In the genomic region with DNA sequence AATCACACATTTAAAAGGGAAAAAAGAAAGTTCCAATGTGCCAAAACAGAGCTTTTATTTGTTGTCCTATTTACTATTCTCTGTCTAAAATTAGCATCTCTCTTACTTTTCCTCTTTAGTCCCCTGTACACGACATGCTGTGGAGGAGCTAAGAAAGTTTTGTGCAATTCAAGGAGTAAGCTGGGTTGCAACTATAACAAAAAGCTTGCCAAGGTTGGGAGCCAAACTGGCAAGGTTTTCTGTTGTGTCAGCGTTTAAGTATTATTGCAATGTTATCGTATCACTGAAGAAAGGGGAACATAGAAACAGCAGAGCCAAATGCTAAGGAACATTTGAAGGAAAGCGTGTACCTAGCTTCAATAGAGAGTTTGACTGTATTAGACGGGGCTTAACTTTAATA, we compare ENCODE assay signal across 15 cellular contexts.
DNase-seq lines count a peak whose midpoint lies in the region; ATAC-seq and TF ChIP-seq lines count a peak whose summit lies in the region.
"Had no signal": no experiment of that assay in that cellular context is flagged by ENCODE, and none has a peak within 500 bp of the region (broad histone marks: within the 10 kb centered on the region; RNA-seq: fewer than 3 reads in every experiment).

No MANE protein-coding gene starts in this region.

- no peaks in the 10 kb centered on the region for H3K27me3 ChIP-seq in body of pancreas
- H3K27me3 ChIP-seq in right cardiac atrium (ENCODE audit: control insufficient read depth, insufficient read depth): no peaks in the 10 kb centered on the region

- 20 to 26% methylated on average over 5 of the region's 5 CpGs for WGBS in body of pancreas, 2 donors
- 6% methylated on average over 5 of the region's 5 CpGs for WGBS in right cardiac atrium

- TF ChIP-seq POLR2A in body of pancreas (IDR thresholded peaks at IDR 0.05): no peak

- peaks cover 7% of the 10 kb centered on the region for H3K4me1 Mint-ChIP-seq in CD14-positive monocyte

- DNase-seq in GM04504 (ENCODE audit: low read depth) (peak; percentile 16), body of pancreas (peak; percentile 23 to 78 (median 62)), right cardiac atrium (peak; percentile 40 to 76 (median 47)), skeletal muscle cell (ENCODE audit: low read depth) (peak; percentile 65), KG1 (lab: John Stamatoyannopoulos, UW) (no peak), CD14-positive monocyte (ENCODE audit: low spot score) (no peak)
- DNase-seq: activated CD4-positive, alpha-beta T cell treated with anti-CD3 and anti-CD28 coated beads, Interleukin-2, amount 50 U/mL, for 48 hours; activated gamma-delta T cell; CD4-positive, alpha-beta T cell; foreskin melanocyte; NCI-H510A treated with DMSO at 0.1 percent for 48 hours had no signal

- H3K36me3 ChIP-seq in body of pancreas (replicated peaks in 1 of 2; ENCODE audit: insufficient read depth in 1 of 2, low read depth in 2 of 2): no peaks in the 10 kb centered on the region

- no peaks in the 10 kb centered on the region for H3K36me3 Mint-ChIP-seq in CD14-positive monocyte
- H3K36me3 Mint-ChIP-seq: stimulated activated memory B cell treated with anti-CD40 and anti-IgM and Interleukin-4, amounts not matched to agents 10 μg/mL and 1 μg/mL and 100 μg/mL, for 72 hours had no signal

- intact Hi-C loops in body of pancreas (cut with DNase I) (no loop called here), right cardiac atrium (cut with DNase I) (no loop called here), CD14-positive monocyte (cut with micrococcal nuclease) (no loop called here)

- H3K4me1 ChIP-seq in body of pancreas (peaks cover 14% of the 10 kb centered on the region), right cardiac atrium (ENCODE audit: control insufficient read depth, insufficient read depth, low read length) (no peaks in the 10 kb centered on the region)

- no peak overlapping the region for H3K27ac Mint-ChIP-seq in CD14-positive monocyte
- H3K27ac Mint-ChIP-seq: CD4-positive, alpha-beta T cell; stimulated activated memory B cell treated with anti-CD40 and anti-IgM and Interleukin-4, amounts not matched to agents 10 μg/mL and 1 μg/mL and 100 μg/mL, for 72 hours had no signal

- TF ChIP-seq CTCF in body of pancreas (IDR thresholded peaks at IDR 0.05) (no peak), CD14-positive monocyte (IDR thresholded peaks at IDR 0.05) (no peak)

- H3K9me3 Mint-ChIP-seq in CD14-positive monocyte: no peaks in the 10 kb centered on the region
- H3K9me3 Mint-ChIP-seq: stimulated activated memory B cell treated with anti-CD40 and anti-IgM and Interleukin-4, amounts not matched to agents 10 μg/mL and 1 μg/mL and 100 μg/mL, for 72 hours had no signal

- H3K9me3 ChIP-seq in body of pancreas: no peaks in the 10 kb centered on the region
- H3K9me3 ChIP-seq in right cardiac atrium (ENCODE audit: control insufficient read depth, low read length): no peaks in the 10 kb centered on the region

- H3K4me3 ChIP-seq in body of pancreas (no peak overlapping the region), right cardiac atrium (ENCODE audit: low read length) (no peak overlapping the region), skeletal muscle cell (ENCODE audit: low read depth, low read length) (no peak overlapping the region)

- no peak overlapping the region for H3K4me3 Mint-ChIP-seq in CD14-positive monocyte
- H3K4me3 Mint-ChIP-seq: CD4-positive, alpha-beta T cell; stimulated activated memory B cell treated with anti-CD40 and anti-IgM and Interleukin-4, amounts not matched to agents 10 μg/mL and 1 μg/mL and 100 μg/mL, for 72 hours had no signal

- ATAC-seq in body of pancreas: peak; percentile 88
- peak; percentile 92 to 94 for ATAC-seq in right cardiac atrium
- ATAC-seq in HG03039 (IDR thresholded peaks at IDR 0.05; ENCODE audit: unreplicated experiment): no peak
- ATAC-seq in GM18873 (IDR thresholded peaks at IDR 0.05; ENCODE audit: low FRiP score, unreplicated experiment): no peak
- ATAC-seq: stimulated activated memory B cell treated with anti-CD40 and anti-IgM and Interleukin-4, amounts not matched to agents 10 μg/mL and 1 μg/mL and 100 μg/mL, for 72 hours had no signal

- H3K27me3 Mint-ChIP-seq in CD14-positive monocyte (ENCODE audit: low read depth in 3 of 3): no peaks in the 10 kb centered on the region
- H3K27me3 Mint-ChIP-seq: CD4-positive, alpha-beta T cell; stimulated activated memory B cell treated with anti-CD40 and anti-IgM and Interleukin-4, amounts not matched to agents 10 μg/mL and 1 μg/mL and 100 μg/mL, for 72 hours had no signal

- H3K27ac ChIP-seq in body of pancreas (no peak overlapping the region), right cardiac atrium (ENCODE audit: low read length) (no peak overlapping the region)
- H3K27ac ChIP-seq: HL-60 had no signal

Comparison
In these comparisons a context has a peak if more than half of its experiments do, and no peak if none do; other contexts are left out.
1. DNase-seq: peak in GM04504 (single experiment), body of pancreas (4 of 4), right cardiac atrium (3 of 3) and skeletal muscle cell (single experiment); none in KG1 (single experiment) and CD14-positive monocyte (single experiment).
2. ATAC-seq: peak in body of pancreas (single experiment) and right cardiac atrium (2 of 2); none in HG03039 (single experiment) and GM18873 (single experiment).